In genomic region chr19:1817553-1818179, GRCh38 we compare ENCODE assay signal across 15 cellular contexts.
"Had no signal": no experiment of that assay in that cellular context is flagged by ENCODE, and none has a peak within 500 bp of the region (broad histone marks: within the 10 kb centered on the region; RNA-seq: fewer than 3 reads in every experiment).

No MANE protein-coding gene starts in this region.

- H3K27ac ChIP-seq: coronary artery, suprapubic skin, thyroid gland had no signal

- H3K4me3 ChIP-seq: coronary artery, suprapubic skin, thyroid gland had no signal

- DNase-seq: effector CD4-positive, alpha-beta T cell; foreskin melanocyte; immature natural killer cell; mammary epithelial cell; naive thymus-derived CD4-positive, alpha-beta T cell; nephron progenitor cell; posterior cingulate gyrus; small intestine; stimulated activated CD4-positive, alpha-beta T cell treated with anti-CD3 and anti-CD28 coated beads, Interleukin-4, amount 100 ng/mL, for 1 hour; stimulated activated CD8-positive, alpha-beta memory T cell treated with anti-CD3 and anti-CD28 coated beads, Interleukin-4, amount 100 ng/mL, for 48 hours; stimulated activated naive CD8-positive, alpha-beta T cell treated with anti-CD3 and anti-CD28 coated beads, Interleukin-15, Interleukin-2, amounts not matched to agents 100 U/mL and 50 U/mL, for 24 hours; thyroid gland had no signal

- H3K9me3 ChIP-seq: suprapubic skin, thyroid gland had no signal

- H3K27me3 ChIP-seq: suprapubic skin, thyroid gland had no signal

- ATAC-seq: naive thymus-derived CD4-positive, alpha-beta T cell; stimulated activated effector memory CD8-positive, alpha-beta T cell treated with anti-CD3 and anti-CD28 coated beads, Interleukin-12 subunit alpha, Interleukin-12 subunit beta, amount 100 ng/mL, for 72 hours; stimulated activated naive CD8-positive, alpha-beta T cell treated with anti-CD3 and anti-CD28 coated beads, Interleukin-15, Interleukin-2, amounts not matched to agents 100 U/mL and 50 U/mL, for 24 hours had no signal
